ENCODE assay signal across 1 cellular context in the genomic region with DNA sequence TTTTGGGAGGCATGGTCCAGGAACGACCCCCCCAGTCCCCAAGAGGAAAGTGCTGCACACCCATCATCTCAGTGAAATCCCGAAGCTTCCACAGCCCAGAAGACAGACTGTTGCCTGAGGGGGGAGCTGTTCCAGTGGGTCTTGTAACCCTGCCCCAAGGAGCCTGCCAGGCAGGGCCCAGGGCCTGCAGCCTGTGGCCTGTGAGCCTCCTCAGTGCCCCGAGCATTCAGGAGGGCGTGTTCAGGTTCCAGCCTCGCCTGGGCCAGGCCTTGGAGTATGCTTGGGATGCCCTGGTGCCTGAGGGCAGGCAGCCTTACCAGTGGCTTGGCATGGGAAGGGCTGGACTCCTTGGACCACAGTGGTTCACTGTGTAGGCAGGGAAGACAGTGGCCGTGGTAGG.
TF ChIP-seq lines count a peak whose summit lies in the region.

No MANE protein-coding gene starts in this region.

TF ChIP-seq in A549, 52 proteins besides CTCF, POLR2A, EP300 and RAD21 (continued from another document):
- TF ChIP-seq CHD4 (IDR thresholded peaks at IDR 0.05; ENCODE audit: borderline replicate concordance) (no peak), EHF (CRISPR knock-in tag; IDR thresholded peaks at IDR 0.05) (no peak), ZC3H11A (IDR thresholded peaks at IDR 0.05) (no peak)
- TF ChIP-seq, protein P1, sequence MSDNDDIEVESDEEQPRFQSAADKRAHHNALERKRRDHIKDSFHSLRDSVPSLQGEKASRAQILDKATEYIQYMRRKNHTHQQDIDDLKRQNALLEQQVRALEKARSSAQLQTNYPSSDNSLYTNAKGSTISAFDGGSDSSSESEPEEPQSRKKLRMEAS (IDR thresholded peaks at IDR 0.05) = no peak
